2 cellular contexts compared by ENCODE assay signal in the genomic region with DNA sequence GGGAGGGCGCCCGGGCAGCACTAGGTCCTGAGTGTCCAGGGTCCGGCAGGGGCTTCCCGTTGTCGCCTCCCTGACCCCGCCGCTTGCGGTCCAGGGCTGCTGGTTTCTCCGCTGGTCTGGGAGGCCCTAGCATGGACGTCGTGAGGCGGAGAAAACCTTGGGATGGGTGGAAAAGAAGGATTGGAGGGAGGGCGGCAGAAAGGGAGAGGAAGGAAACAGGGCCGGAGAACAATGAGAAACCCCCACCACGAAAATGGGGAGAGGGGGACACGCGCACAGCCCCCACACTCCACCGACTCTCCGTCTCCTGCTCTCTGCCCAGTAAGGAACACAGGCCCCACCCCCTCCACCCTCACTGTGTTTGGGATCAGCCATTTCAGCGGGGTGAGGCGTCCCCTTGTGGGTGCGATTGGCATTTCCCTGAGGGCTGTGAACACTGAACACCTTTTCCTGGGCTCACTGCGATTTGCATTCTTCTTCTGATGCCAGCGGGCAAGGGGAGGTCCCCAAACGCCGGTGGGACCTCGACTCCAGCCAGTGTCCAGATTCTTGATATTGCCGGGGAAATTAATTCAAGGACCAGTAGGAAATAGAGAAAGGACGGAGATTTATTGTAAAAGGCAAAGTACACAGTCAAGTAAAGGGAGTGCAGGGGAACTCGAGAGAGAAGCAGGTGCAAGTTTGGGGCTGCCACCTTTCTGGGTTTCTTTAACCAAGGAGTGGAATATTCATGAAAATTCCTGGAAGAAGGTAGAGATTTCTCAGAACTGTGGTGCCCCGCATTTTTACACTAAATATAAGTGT.
TF ChIP-seq lines count a peak whose summit lies in the region.

No MANE protein-coding gene starts in this region.

TF ChIP-seq in HCT116, 20 proteins besides CTCF, POLR2A, EP300 and RAD21:
- TF ChIP-seq CBX3 (IDR thresholded peaks at IDR 0.05; ENCODE audit: low read depth) (peak; percentile 45; the same call in 1 of the 2 replicates), SRF (IDR thresholded peaks at IDR 0.05; ENCODE audit: low read depth) (no peak), YY1 (IDR thresholded peaks at IDR 0.05; ENCODE audit: extremely low read depth, insufficient replicate concordance, low read depth, low read length) (peak; percentile 57)

TF ChIP-seq in liver, 16 proteins besides CTCF, POLR2A, EP300 and RAD21:
- TF ChIP-seq YY1 (IDR thresholded peaks at IDR 0.05) (peak; percentile 50), TAF1 (conservative IDR thresholded peaks at IDR 0.05) (no peak)
